8 cellular contexts compared by ENCODE assay signal in the genomic region with DNA sequence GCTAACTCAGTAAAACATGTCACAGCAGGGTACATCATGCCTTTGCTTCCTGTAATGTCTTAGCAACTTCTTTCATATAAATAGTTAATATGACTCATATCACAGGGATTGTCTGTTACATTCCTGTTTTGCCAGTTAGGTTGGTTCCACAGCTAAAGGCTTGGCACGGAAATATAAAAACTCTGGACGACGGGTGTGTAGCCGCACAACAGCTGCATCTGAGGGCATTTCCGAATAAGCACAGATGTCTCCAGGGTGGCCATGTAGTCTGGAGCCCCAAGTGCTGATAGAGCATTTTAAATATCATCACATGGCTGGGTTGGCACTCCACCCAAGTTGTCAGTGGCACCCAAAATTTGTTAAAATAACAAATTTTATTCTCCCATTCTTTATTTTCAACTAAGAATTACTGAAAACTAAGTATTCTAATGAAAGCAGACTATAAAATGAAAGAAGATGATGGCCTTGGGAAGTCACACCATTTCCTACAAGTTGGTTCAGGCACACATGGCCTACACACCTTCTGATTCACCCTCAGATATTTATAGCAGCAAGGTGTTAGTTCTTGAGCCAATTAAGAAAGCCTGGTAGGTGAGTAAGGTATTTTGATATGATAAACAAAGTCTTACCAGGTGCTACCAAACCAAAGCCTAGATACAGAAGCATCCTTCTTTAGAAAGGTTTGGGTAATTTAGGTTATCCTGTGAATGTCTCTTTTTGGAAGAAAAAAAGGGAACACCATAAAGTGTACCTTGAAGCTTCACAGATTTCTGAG.
DNase-seq lines count a peak whose midpoint lies in the region; ATAC-seq, FAIRE-seq and TF ChIP-seq lines count a peak whose summit lies in the region.

No MANE protein-coding gene starts in this region.

- TF ChIP-seq CTCF in GM12878 (IDR thresholded peaks at IDR 0.05 in 2 of 3, conservative IDR thresholded peaks at IDR 0.05 in 1 of 3; ENCODE audit: control insufficient read depth in 2 of 3, extremely low read depth in 1 of 3, insufficient read depth in 1 of 3, low read depth in 3 of 3, low read length in 3 of 3) (no peak), endothelial cell (IDR thresholded peaks at IDR 0.05; ENCODE audit: unreplicated experiment) (no peak)

- no peaks in the 10 kb centered on the region for H3K27me3 Mint-ChIP-seq in memory B cell
- H3K27me3 Mint-ChIP-seq in endothelial cell (ENCODE audit: unreplicated experiment) = no peaks in the 10 kb centered on the region

- DNase-seq in LHCN-M2 (ENCODE audit: low read depth) = peak; percentile 100
- DNase-seq in GM12878 (ENCODE audit: low read depth, low spot score) = no peak
- no peak for DNase-seq in memory B cell (ENCODE audit: low spot score in 2 of 2)
- DNase-seq in stimulated activated naive CD4-positive, alpha-beta T cell treated with Interleukin-2 at 50 U/mL for 16 hours (lab: John Stamatoyannopoulos, UW) = no peak
- DNase-seq in DMS114 treated with DMSO at 0.1 percent for 48 hours (lab: John Stamatoyannopoulos, UW; ENCODE audit: unreplicated experiment) = no peak
- DNase-seq in endothelial cell (ENCODE audit: low spot score) = no peak

- RAD21 ChIA-PET in GM12878 (lab: Charles Lee; ENCODE audit: unreplicated experiment) = interaction anchor here (0.7 to 5.2 kb wide), 32 partner anchors 8 to 159 kb away, joined by 3 to 89 read pairs (median 8); partner anchors contain the start of gene STK17B

- H3K9me3 ChIP-seq in BLaER1 = peaks cover 23% of the 10 kb centered on the region
- peaks cover 1% of the 10 kb centered on the region; the same call in 2 of the 3 replicates for H3K9me3 ChIP-seq in GM12878 (replicated peaks; ENCODE audit: control insufficient read depth, insufficient read depth, low read length)

- peaks cover 67% of the 10 kb centered on the region for H3K4me1 ChIP-seq in BLaER1
- peaks cover 14% of the 10 kb centered on the region for H3K4me1 ChIP-seq in GM12878 (ENCODE audit: control insufficient read depth, insufficient read depth, low read length)

- no peak for TF ChIP-seq EP300 in GM12878 (IDR thresholded peaks at IDR 0.05; ENCODE audit: borderline replicate concordance in 1 of 2, control insufficient read depth in 1 of 2, low read depth in 2 of 2, low read length in 2 of 2)

- peak overlapping the region; percentile 83 for H3K27ac ChIP-seq in BLaER1
- H3K27ac ChIP-seq in GM12878 (ENCODE audit: control insufficient read depth, insufficient read depth) = peak overlapping the region; percentile 50; the same call in 1 of the 2 replicates

- H4K20me1 ChIP-seq in BLaER1 (no peaks in the 10 kb centered on the region), GM12878 (ENCODE audit: control insufficient read depth, insufficient read depth) (no peaks in the 10 kb centered on the region)

- FAIRE-seq in GM12878 (lab: Jason Lieb, UNC) = peak; percentile 86

- no peak for TF ChIP-seq RAD21 in GM12878 (IDR thresholded peaks at IDR 0.05; ENCODE audit: insufficient read depth, low read depth, low read length)

- H3K4me1 Mint-ChIP-seq in memory B cell (peaks cover 42% of the 10 kb centered on the region), endothelial cell (ENCODE audit: unreplicated experiment) (peaks cover 1% of the 10 kb centered on the region)

- CTCF ChIA-PET in GM12878 (lab: Yijun Ruan, JAX) = interaction anchor here (0.6 to 6.7 kb wide), 19 partner anchors 10 to 101 kb away, joined by 3 to 37 read pairs (median 4); no protein-coding TSS in a partner anchor

- no peaks in the 10 kb centered on the region for H3K36me3 Mint-ChIP-seq in memory B cell
- H3K36me3 Mint-ChIP-seq in endothelial cell (ENCODE audit: low read depth, unreplicated experiment) = peaks cover 7% of the 10 kb centered on the region

- H3K4me3 ChIP-seq in BLaER1 = peak overlapping the region; percentile 41; the same call in 1 of the 2 replicates
- H3K4me3 ChIP-seq in GM12878 = no peak overlapping the region

- no TSS peak for BruUV-seq in GM12878 (replicated peaks; lab: Mats Ljungman, UMichigan)

- intact Hi-C loops in GM12878 (cut with micrococcal nuclease; ENCODE audit: unreplicated experiment) = no loop called here

- in situ Hi-C loops in GM12878 (cut with MboI) = no loop called here

- SMC1A ChIA-PET in GM12878 (lab: Charles Lee; ENCODE audit: uncharacterized antibody, unreplicated experiment) = interaction anchor here (0.8 to 12.1 kb wide), 43 partner anchors 9 to 826 kb away, joined by 3 to 143 read pairs (median 13); partner anchors contain the start of genes DNAH7 and STK17B

- no peak for TF ChIP-seq POLR2A in GM12878 (IDR thresholded peaks at IDR 0.05; ENCODE audit: low read depth, low read length)

- ATAC-seq in GM21381 (IDR thresholded peaks at IDR 0.05; ENCODE audit: unreplicated experiment) = peak; percentile 24
- peak; percentile 26 for ATAC-seq in GM12878
- ATAC-seq in memory B cell (ENCODE audit: low read depth) = peak; percentile 59

- 2% methylated on average over 5 of the region's 5 CpGs for WGBS in GM12878 (ENCODE audit: insufficient coverage, insufficient replicate concordance, low lambda C conversion rate, missing lambda C conversion rate)

- H2AFZ ChIP-seq in GM12878 (ENCODE audit: control insufficient read depth, low read depth, low read length) = no peak overlapping the region; the same call in 1 of the 2 replicates

- peak overlapping the region; percentile 52 for H3K4me3 Mint-ChIP-seq in memory B cell
- H3K4me3 Mint-ChIP-seq in endothelial cell (ENCODE audit: unreplicated experiment) = no peak overlapping the region

- no peaks in the 10 kb centered on the region for H3K79me2 ChIP-seq in GM12878 (ENCODE audit: control insufficient read depth, insufficient read depth, low read length)

- H3K9ac ChIP-seq in BLaER1 = peak overlapping the region; percentile 59
- H3K9ac ChIP-seq in GM12878 (ENCODE audit: control insufficient read depth, insufficient read depth, low read length) = no peak overlapping the region

- peak overlapping the region; percentile 89 for H3K27ac Mint-ChIP-seq in memory B cell
- no peak overlapping the region for H3K27ac Mint-ChIP-seq in endothelial cell (ENCODE audit: unreplicated experiment)

- H3K36me3 ChIP-seq in BLaER1 (no peaks in the 10 kb centered on the region), GM12878 (ENCODE audit: control insufficient read depth in 2 of 2, insufficient read depth in 2 of 2, low read length in 1 of 2) (no peaks in the 10 kb centered on the region)

- H3K27me3 ChIP-seq in BLaER1 = no peaks in the 10 kb centered on the region
- no peaks in the 10 kb centered on the region for H3K27me3 ChIP-seq in GM12878 (replicated peaks in 1 of 2; ENCODE audit: control insufficient read depth in 2 of 2, insufficient read depth in 2 of 2, low read length in 1 of 2)

- POLR2A ChIA-PET in GM12878 (lab: Charles Lee) = interaction anchor here (0.6 to 3.3 kb wide), 24 partner anchors 10 to 900 kb away, joined by 3 to 26 read pairs (median 5); partner anchors contain the start of gene STK17B

- H3K4me2 ChIP-seq in BLaER1 (peak overlapping the region; percentile 71), GM12878 (ENCODE audit: control insufficient read depth, insufficient read depth) (0 out of 2 replicates have a peak overlapping the region, but pooled peaks have one; percentile 7)

- H3K9me3 Mint-ChIP-seq in memory B cell = no peaks in the 10 kb centered on the region
- H3K9me3 Mint-ChIP-seq in endothelial cell (ENCODE audit: unreplicated experiment) = no peaks in the 10 kb centered on the region

TF ChIP-seq in GM12878, 131 proteins besides CTCF, POLR2A, EP300 and RAD21:
- TF ChIP-seq, protein P1, sequence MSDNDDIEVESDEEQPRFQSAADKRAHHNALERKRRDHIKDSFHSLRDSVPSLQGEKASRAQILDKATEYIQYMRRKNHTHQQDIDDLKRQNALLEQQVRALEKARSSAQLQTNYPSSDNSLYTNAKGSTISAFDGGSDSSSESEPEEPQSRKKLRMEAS (IDR thresholded peaks at IDR 0.05; ENCODE audit: low read depth, low read length) = no peak
- TF ChIP-seq MTA2 (IDR thresholded peaks at IDR 0.05; ENCODE audit: low read depth) (peak; percentile 58), SPI1 (IDR thresholded peaks at IDR 0.05; ENCODE audit: borderline replicate concordance, insufficient read depth, low read depth, low read length) (0 out of 2 replicates have a peak, but pooled peaks have one; percentile 5), KLF5 (IDR thresholded peaks at IDR 0.05; ENCODE audit: partially characterized antibody) (no peak), PML (IDR thresholded peaks at IDR 0.05; ENCODE audit: low read length) (no peak), SP1 (IDR thresholded peaks at IDR 0.05; ENCODE audit: low read depth, low read length) (no peak), WRNIP1 (IDR thresholded peaks at IDR 0.05; ENCODE audit: borderline replicate concordance, low read depth, low read length) (no peak)
TF ChIP-seq in GM12878: peak in this region for 2.
